2 cellular contexts compared by ENCODE assay signal in genomic region chr14:64997108-64997794, GRCh38.
TF ChIP-seq lines count a peak whose summit lies in the region.

No MANE protein-coding gene starts in this region.

TF ChIP-seq in GM23338, 12 proteins besides CTCF, POLR2A, EP300 and RAD21 (continued from another document):
- no peak for TF ChIP-seq REST (IDR thresholded peaks at IDR 0.05; ENCODE audit: unreplicated experiment)
- no peak for TF ChIP-seq CREB1 (CRISPR knock-in tag; IDR thresholded peaks at IDR 0.05; ENCODE audit: low read depth)
- TF ChIP-seq JUNB (IDR thresholded peaks at IDR 0.05; ENCODE audit: unreplicated experiment) = no peak
- TF ChIP-seq ZNF462 (CRISPR knock-in tag; IDR thresholded peaks at IDR 0.05) = no peak
- TF ChIP-seq EZH2 (IDR thresholded peaks at IDR 0.05; ENCODE audit: low read depth, unreplicated experiment) = no peak
- TF ChIP-seq ZNF331 (CRISPR knock-in tag; IDR thresholded peaks at IDR 0.05; ENCODE audit: low read depth) = no peak
- no peak for TF ChIP-seq STAT1 (IDR thresholded peaks at IDR 0.05; ENCODE audit: unreplicated experiment)
- TF ChIP-seq ETS1 (IDR thresholded peaks at IDR 0.05) = no peak
- TF ChIP-seq POLR2AphosphoS5 (IDR thresholded peaks at IDR 0.05; ENCODE audit: low read depth) = no peak
- TF ChIP-seq EZH2phosphoT487 (IDR thresholded peaks at IDR 0.05; ENCODE audit: unreplicated experiment) = no peak
- no peak for TF ChIP-seq ZNF114 (CRISPR knock-in tag; IDR thresholded peaks at IDR 0.05)

TF ChIP-seq in WTC11, 78 proteins besides CTCF, POLR2A, EP300 and RAD21 (continued from another document):
- TF ChIP-seq ZNF512 (CRISPR knock-in tag; IDR thresholded peaks at IDR 0.05; ENCODE audit: borderline replicate concordance) = no peak
- no peak for TF ChIP-seq MYBL2 (CRISPR knock-in tag; IDR thresholded peaks at IDR 0.05)
- no peak for TF ChIP-seq ATF1 (CRISPR knock-in tag; IDR thresholded peaks at IDR 0.05)
- no peak for TF ChIP-seq PRRX2 (CRISPR knock-in tag; IDR thresholded peaks at IDR 0.05)
